ENCODE assay signal across 20 cellular contexts in genomic region chr5:617896-618295, GRCh38.
"Had no signal": no experiment of that assay in that cellular context is flagged by ENCODE, and none has a peak within 500 bp of the region (broad histone marks: within the 10 kb centered on the region; RNA-seq: fewer than 3 reads in every experiment).

No MANE protein-coding gene starts in this region.

- H3K27ac ChIP-seq: colonic mucosa, foreskin keratinocyte, hepatocyte, neutrophil, suprapubic skin, tibial artery had no signal

- ATAC-seq: foreskin keratinocyte; left colon; left ventricle myocardium superior; naive thymus-derived CD4-positive, alpha-beta T cell; stimulated activated effector memory CD8-positive, alpha-beta T cell treated with anti-CD3 and anti-CD28 coated beads, Interleukin-12 subunit alpha, Interleukin-12 subunit beta, amount 100 ng/mL, for 72 hours; stimulated activated naive CD8-positive, alpha-beta T cell treated with anti-CD3 and anti-CD28 coated beads, Interleukin-15, Interleukin-2, amounts not matched to agents 100 U/mL and 50 U/mL, for 24 hours had no signal

- H3K9me3 ChIP-seq: colonic mucosa, neutrophil, suprapubic skin, tibial artery had no signal

- H3K4me3 ChIP-seq: colonic mucosa, hepatocyte, lung, smooth muscle cell, suprapubic skin, tibial artery had no signal

- H3K36me3 ChIP-seq: colonic mucosa had no signal

- H3K4me2 ChIP-seq: hepatocyte, smooth muscle cell had no signal

- H3K27me3 ChIP-seq: colonic mucosa, foreskin keratinocyte, hepatocyte, neutrophil, suprapubic skin, tibial artery had no signal

- H2AFZ ChIP-seq: hepatocyte had no signal

- H3K4me1 ChIP-seq: colonic mucosa had no signal

- DNase-seq: colonic mucosa; effector CD4-positive, alpha-beta T cell; endodermal cell; erythroblast; foreskin keratinocyte; left ventricle myocardium superior; mesenchymal stem cell; naive thymus-derived CD4-positive, alpha-beta T cell; nephron progenitor cell; stimulated activated CD4-positive, alpha-beta T cell treated with anti-CD3 and anti-CD28 coated beads, Interleukin-4, amount 100 ng/mL, for 1 hour; stimulated activated CD8-positive, alpha-beta memory T cell treated with anti-CD3 and anti-CD28 coated beads, Interleukin-4, amount 100 ng/mL, for 48 hours; stimulated activated naive CD8-positive, alpha-beta T cell treated with anti-CD3 and anti-CD28 coated beads, Interleukin-15, Interleukin-2, amounts not matched to agents 100 U/mL and 50 U/mL, for 24 hours had no signal
